8 cellular contexts compared by ENCODE assay signal in the genomic region with DNA sequence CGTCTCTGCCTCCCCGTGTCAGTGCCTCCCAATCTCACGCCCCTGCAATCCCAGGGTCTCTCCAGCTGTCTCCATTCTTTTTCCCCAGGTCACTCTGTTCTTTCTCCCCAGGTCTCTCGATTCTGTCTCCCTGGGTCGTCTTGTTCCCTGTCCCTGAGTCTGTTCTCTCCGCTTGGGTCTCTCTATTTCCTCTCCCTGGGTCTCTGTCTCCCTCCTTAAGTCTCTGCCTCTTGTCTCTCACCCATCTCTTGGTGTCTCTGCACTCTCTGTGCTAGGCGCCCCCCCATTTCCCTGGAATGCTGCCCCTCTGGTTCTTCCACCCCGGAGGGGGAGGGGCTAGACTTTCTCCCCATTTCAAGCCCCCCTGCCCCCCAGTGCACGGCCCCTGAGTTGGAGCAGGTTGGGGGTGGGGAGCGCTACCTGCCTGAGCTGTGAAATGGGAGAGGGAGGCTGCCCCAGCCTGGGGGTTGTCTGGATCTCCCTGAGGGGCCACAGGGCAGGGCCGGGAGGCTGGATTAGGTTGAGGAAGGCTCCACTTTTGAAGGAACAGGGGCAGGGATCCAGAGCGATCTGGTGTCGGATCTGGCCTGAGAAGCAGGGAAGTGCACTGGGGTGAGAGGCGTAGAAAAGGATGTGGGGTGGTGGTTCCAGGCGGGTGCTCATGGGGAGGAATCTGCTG. TPM values are rescaled to one million over a fixed set of nuclear protein-coding genes. Genes with fewer than 3 reads are reported as not detected.
DNase-seq lines count a peak whose midpoint lies in the region; ATAC-seq and TF ChIP-seq lines count a peak whose summit lies in the region.

No MANE protein-coding gene starts in this region.

- peak overlapping the region in 1 of 2 donors; percentile 30 for H3K27ac Mint-ChIP-seq in effector memory CD8-positive, alpha-beta T cell
- H3K27ac Mint-ChIP-seq in nephron = peak overlapping the region; percentile 70 to 97 (median 95)

- TF ChIP-seq CTCF in BJ (IDR thresholded peaks at IDR 0.05; ENCODE audit: insufficient read depth, low read depth, low read length) = no peak
- TF ChIP-seq CTCF in nephron (IDR thresholded peaks at IDR 0.05; ENCODE audit: unreplicated experiment in 3 of 3) = no peak

- POLR2A ChIA-PET in BJ (lab: Charles Lee) = no interaction called here

- H3K4me1 Mint-ChIP-seq in effector memory CD8-positive, alpha-beta T cell (ENCODE audit: low read depth in 2 of 2) = peaks cover 12 to 14% of the 10 kb centered on the region in 2 donors
- H3K4me1 Mint-ChIP-seq in nephron = peaks cover 33% of the 10 kb centered on the region

- H3K36me3 ChIP-seq in BJ (ENCODE audit: control insufficient read depth, insufficient read depth, low read length) (no peaks in the 10 kb centered on the region), MG63 (no peaks in the 10 kb centered on the region)

- peak overlapping the region; percentile 87 to 88 for H3K4me3 Mint-ChIP-seq in effector memory CD8-positive, alpha-beta T cell
- H3K4me3 Mint-ChIP-seq in nephron = peak overlapping the region; percentile 97 to 99 (median 98)

- no peaks in the 10 kb centered on the region for H3K36me3 Mint-ChIP-seq in effector memory CD8-positive, alpha-beta T cell (ENCODE audit: insufficient read depth)
- H3K36me3 Mint-ChIP-seq in nephron (ENCODE audit: low read depth) = no peaks in the 10 kb centered on the region

- DNase-seq in BJ (ENCODE audit: low read depth) = no peak
- DNase-seq in MG63 = no peak
- no peak for DNase-seq in effector memory CD8-positive, alpha-beta T cell
- no peak for DNase-seq in NCI-H128 (lab: John Stamatoyannopoulos, UW; ENCODE audit: unreplicated experiment)

- CTCF ChIA-PET in BJ (lab: Yijun Ruan, JAX) = interaction anchor here (0.9 to 2.5 kb wide), 5 partner anchors 15 to 120 kb away, joined by 3 to 7 read pairs (median 4); no protein-coding TSS in a partner anchor

- peak overlapping the region; percentile 74 for H3K4me3 ChIP-seq in BJ (ENCODE audit: low read depth, low read length)
- peak overlapping the region; percentile 51 for H3K4me3 ChIP-seq in MG63

- H3K27me3 Mint-ChIP-seq in effector memory CD8-positive, alpha-beta T cell = peaks cover 47 to 52% of the 10 kb centered on the region in 2 donors
- H3K27me3 Mint-ChIP-seq in nephron (ENCODE audit: low read depth) = peaks cover 11% of the 10 kb centered on the region

- no peaks in the 10 kb centered on the region for H3K27me3 ChIP-seq in BJ (ENCODE audit: control insufficient read depth, insufficient read depth, low read length)
- H3K27me3 ChIP-seq in MG63 = no peaks in the 10 kb centered on the region

- no peaks in the 10 kb centered on the region for H3K9me3 ChIP-seq in MG63

- no peaks in the 10 kb centered on the region for H3K9me3 Mint-ChIP-seq in effector memory CD8-positive, alpha-beta T cell
- H3K9me3 Mint-ChIP-seq in nephron = no peaks in the 10 kb centered on the region

- ATAC-seq in effector memory CD8-positive, alpha-beta T cell (replicated peaks) = no peak
- ATAC-seq in HG03378 (IDR thresholded peaks at IDR 0.05; ENCODE audit: unreplicated experiment) = no peak
- ATAC-seq in GM21737 (IDR thresholded peaks at IDR 0.05; ENCODE audit: unreplicated experiment) = no peak
- no peak for ATAC-seq in GM21367 (IDR thresholded peaks at IDR 0.05; ENCODE audit: unreplicated experiment)

RNA-seq across cellular contexts. Expression of gene PTPRF, which starts 1.4 kb away (rescaled TPM):
- 70.3 and 97.0 TPM in 2 replicates for polyA plus RNA-seq in BJ (2011; rRNA removed)
- polyA minus RNA-seq in BJ (2011; rRNA and poly(A)+ RNA removed) = 157 and 205 TPM in 2 replicates
- total RNA-seq in MG63 (2014; rRNA removed; shearing (Covaris generic); ENCODE audit: low replicate concordance) = 28.5 and 33.0 TPM in 2 replicates
